In genomic region chr6:157099912-157100593, GRCh38 we compare ENCODE assay signal across 8 cellular contexts.
DNase-seq lines count a peak whose midpoint lies in the region; ATAC-seq and TF ChIP-seq lines count a peak whose summit lies in the region.

No MANE protein-coding gene starts in this region.

- peak overlapping the region; percentile 88 for H3K27ac Mint-ChIP-seq in activated CD8-positive, alpha-beta T cell treated with anti-CD3 and anti-CD28 coated beads for 36 hours
- peak overlapping the region; percentile 68 to 89 for H3K27ac Mint-ChIP-seq in natural killer cell treated with Interleukin-12 subunit alpha and Interleukin-12 subunit beta and Interleukin-15 and Interleukin-18, amount 100 ng/mL, for 72 hours
- no peak overlapping the region for H3K27ac Mint-ChIP-seq in Caco-2 (ENCODE audit: unreplicated experiment)

- no peaks in the 10 kb centered on the region for H3K9me3 Mint-ChIP-seq in activated CD8-positive, alpha-beta T cell treated with anti-CD3 and anti-CD28 coated beads for 36 hours
- no peaks in the 10 kb centered on the region for H3K9me3 Mint-ChIP-seq in natural killer cell treated with Interleukin-12 subunit alpha and Interleukin-12 subunit beta and Interleukin-15 and Interleukin-18, amount 100 ng/mL, for 72 hours
- no peaks in the 10 kb centered on the region for H3K9me3 Mint-ChIP-seq in Caco-2 (ENCODE audit: unreplicated experiment)

- intact Hi-C loops in activated CD8-positive, alpha-beta T cell treated with anti-CD3 and anti-CD28 coated beads for 36 hours (cut with micrococcal nuclease) = no loop called here
- intact Hi-C loops in Caco-2 (cut with micrococcal nuclease; ENCODE audit: unreplicated experiment) = no loop called here

- peak; percentile 76 for DNase-seq in activated CD8-positive, alpha-beta T cell treated with anti-CD3 and anti-CD28 coated beads for 36 hours
- DNase-seq in natural killer cell treated with Interleukin-12 subunit alpha and Interleukin-12 subunit beta and Interleukin-15 and Interleukin-18, amount 100 ng/mL, for 72 hours (ENCODE audit: low spot score) = peak; percentile 82
- DNase-seq in LoVo (ENCODE audit: low spot score) (no peak), H7 (no peak), Caco-2 (no peak), KG1 (lab: John Stamatoyannopoulos, UW) (no peak)

- POLR2A ChIA-PET in activated CD8-positive, alpha-beta T cell treated with anti-CD3 and anti-CD28 coated beads for 36 hours (lab: Charles Lee) = interaction anchor here (0.9 to 1.4 kb wide), 4 partner anchors 10 to 45 kb away, joined by 3 to 7 read pairs (median 4); no protein-coding TSS in a partner anchor
- POLR2A ChIA-PET in Caco-2 (lab: Charles Lee) = no interaction called here

- peaks cover 3% of the 10 kb centered on the region for H3K36me3 Mint-ChIP-seq in activated CD8-positive, alpha-beta T cell treated with anti-CD3 and anti-CD28 coated beads for 36 hours (ENCODE audit: low read depth)
- H3K36me3 Mint-ChIP-seq in natural killer cell treated with Interleukin-12 subunit alpha and Interleukin-12 subunit beta and Interleukin-15 and Interleukin-18, amount 100 ng/mL, for 72 hours = no peaks in the 10 kb centered on the region
- peaks cover 25% of the 10 kb centered on the region for H3K36me3 Mint-ChIP-seq in Caco-2 (ENCODE audit: insufficient read depth, unreplicated experiment)

- H3K4me1 Mint-ChIP-seq in activated CD8-positive, alpha-beta T cell treated with anti-CD3 and anti-CD28 coated beads for 36 hours (ENCODE audit: low read depth) = peaks cover 41% of the 10 kb centered on the region
- H3K4me1 Mint-ChIP-seq in natural killer cell treated with Interleukin-12 subunit alpha and Interleukin-12 subunit beta and Interleukin-15 and Interleukin-18, amount 100 ng/mL, for 72 hours (ENCODE audit: low read depth in 2 of 2) = peaks cover 37 to 44% of the 10 kb centered on the region in 2 donors
- H3K4me1 Mint-ChIP-seq in Caco-2 (ENCODE audit: low read depth, unreplicated experiment) = peaks cover 17% of the 10 kb centered on the region

- no peak overlapping the region for H3K4me3 ChIP-seq in H7 (ENCODE audit: insufficient read depth, low read depth, low read length)
- H3K4me3 ChIP-seq in Caco-2 (ENCODE audit: low read depth, low read length) = no peak overlapping the region

- H3K36me3 ChIP-seq in H7 (replicated peaks; ENCODE audit: control insufficient read depth, insufficient read depth, low read length) (no peaks in the 10 kb centered on the region), Caco-2 (ENCODE audit: control insufficient read depth, insufficient read depth, low read length) (no peaks in the 10 kb centered on the region)

- no peaks in the 10 kb centered on the region for H3K9me3 ChIP-seq in Caco-2

- no peaks in the 10 kb centered on the region for H3K27me3 ChIP-seq in H7 (ENCODE audit: control insufficient read depth, insufficient read depth, low read length)
- H3K27me3 ChIP-seq in Caco-2 (replicated peaks; ENCODE audit: control insufficient read depth, insufficient read depth, low read length) = no peaks in the 10 kb centered on the region

- ATAC-seq in GM19324 (IDR thresholded peaks at IDR 0.05; ENCODE audit: low FRiP score, unreplicated experiment) = peak; percentile 89
- ATAC-seq in HG03135 (IDR thresholded peaks at IDR 0.05; ENCODE audit: unreplicated experiment) = peak; percentile 97
- ATAC-seq in activated CD8-positive, alpha-beta T cell treated with anti-CD3 and anti-CD28 coated beads for 36 hours = peak; percentile 97
- ATAC-seq in natural killer cell treated with Interleukin-12 subunit alpha and Interleukin-12 subunit beta and Interleukin-15 and Interleukin-18, amount 100 ng/mL, for 72 hours = peak; percentile 95 to 99

- BruUV-seq in Caco-2 (replicated peaks; lab: Mats Ljungman, UMichigan) = no TSS peak

- no peaks in the 10 kb centered on the region for H3K27me3 Mint-ChIP-seq in activated CD8-positive, alpha-beta T cell treated with anti-CD3 and anti-CD28 coated beads for 36 hours
- H3K27me3 Mint-ChIP-seq in natural killer cell treated with Interleukin-12 subunit alpha and Interleukin-12 subunit beta and Interleukin-15 and Interleukin-18, amount 100 ng/mL, for 72 hours = no peaks in the 10 kb centered on the region
- no peaks in the 10 kb centered on the region for H3K27me3 Mint-ChIP-seq in Caco-2 (ENCODE audit: insufficient read depth, unreplicated experiment)

- CTCF ChIA-PET in activated CD8-positive, alpha-beta T cell treated with anti-CD3 and anti-CD28 coated beads for 36 hours (lab: Charles Lee) = interaction anchor here (0.8 to 1.3 kb wide), 4 partner anchors 10 to 54 kb away, joined by 3 to 4 read pairs (median 3); no protein-coding TSS in a partner anchor
- CTCF ChIA-PET in Caco-2 (lab: Charles Lee) = no interaction called here

- TF ChIP-seq CTCF in activated CD8-positive, alpha-beta T cell treated with anti-CD3 and anti-CD28 coated beads for 36 hours (IDR thresholded peaks at IDR 0.05) = no peak
- no peak for TF ChIP-seq CTCF in Caco-2 (IDR thresholded peaks at IDR 0.05; ENCODE audit: insufficient read depth in 1 of 2, low read depth in 1 of 2, low read length in 1 of 2, severe bottlenecking in 1 of 2, unreplicated experiment in 1 of 2)

- H3K4me3 Mint-ChIP-seq in activated CD8-positive, alpha-beta T cell treated with anti-CD3 and anti-CD28 coated beads for 36 hours = peak overlapping the region; percentile 28
- H3K4me3 Mint-ChIP-seq in natural killer cell treated with Interleukin-12 subunit alpha and Interleukin-12 subunit beta and Interleukin-15 and Interleukin-18, amount 100 ng/mL, for 72 hours = peak overlapping the region; percentile 68
- no peak overlapping the region for H3K4me3 Mint-ChIP-seq in Caco-2 (ENCODE audit: unreplicated experiment)

- peaks cover 17% of the 10 kb centered on the region for H3K4me1 ChIP-seq in Caco-2

Comparison
In these comparisons a context has a peak if more than half of its experiments do, and no peak if none do; other contexts are left out.
1. DNase-seq: peak in activated CD8-positive, alpha-beta T cell treated with anti-CD3 and anti-CD28 coated beads for 36 hours (single experiment) and natural killer cell treated with Interleukin-12 subunit alpha and Interleukin-12 subunit beta and Interleukin-15 and Interleukin-18, amount 100 ng/mL, for 72 hours (single experiment); none in LoVo (single experiment), H7 (single experiment), Caco-2 (0 of 2) and KG1 (single experiment).
2. Peak in every context shown above with its lines, with median percentiles within 50 percentile points of each other: ATAC-seq.